28 cellular contexts compared by ENCODE assay signal in genomic region chr9:130862217-130862616, GRCh38. TPM values are rescaled to one million over a fixed set of nuclear protein-coding genes. Genes with fewer than 3 reads are reported as not detected.
A peak's percentile ranks its signal among the peaks of the same experiment; 100 is the strongest.
DNase-seq lines count a peak whose midpoint lies in the region; ATAC-seq and TF ChIP-seq lines count a peak whose summit lies in the region.
"Had no signal": no experiment of that assay in that cellular context is flagged by ENCODE, and none has a peak within 500 bp of the region (broad histone marks: within the 10 kb centered on the region; RNA-seq: fewer than 3 reads in every experiment).

No MANE protein-coding gene starts in this region.

- peaks cover 51% of the 10 kb centered on the region for H3K79me2 ChIP-seq in smooth muscle cell (ENCODE audit: low read depth)

- H2BK12ac ChIP-seq in mesenchymal stem cell (ENCODE audit: low read length in 2 of 2), result no peak overlapping the region

- ATAC-seq in GM21786 (IDR thresholded peaks at IDR 0.05; ENCODE audit: unreplicated experiment) (no peak), GM21447 (IDR thresholded peaks at IDR 0.05; ENCODE audit: unreplicated experiment) (no peak)
- ATAC-seq: A549; activated T-cell treated with anti-CD3 and anti-CD28 coated beads, Interleukin-2, amount 50 U/mL, for 72 hours; HepG2; naive thymus-derived CD8-positive, alpha-beta T cell; stimulated activated naive B cell treated with anti-CD40 and anti-IgM and Interleukin-4, amounts not matched to agents 10 μg/mL and 1 μg/mL and 100 μg/mL, for 72 hours had no signal

- peaks cover 31% of the 10 kb centered on the region for H3K4me1 Mint-ChIP-seq in mesothelial cell of epicardium

- WGBS in mesenchymal stem cell, result 94% methylated on average over 8 of the region's 8 CpGs
- WGBS in smooth muscle cell (ENCODE audit: low lambda C conversion rate), result 98% methylated on average over 8 of the region's 8 CpGs

- H3K9ac ChIP-seq in adipocyte (ENCODE audit: low read length) (peak overlapping the region; percentile 7), mesenchymal stem cell (ENCODE audit: low read length) (peak overlapping the region; percentile 86), smooth muscle cell (ENCODE audit: low read depth) (no peak overlapping the region)
- H3K9ac ChIP-seq: parathyroid adenoma had no signal

- no peak for TF ChIP-seq CTCF in A673 (conservative IDR thresholded peaks at IDR 0.05; ENCODE audit: low read depth, low read length)
- TF ChIP-seq CTCF in smooth muscle cell (IDR thresholded peaks at IDR 0.05; ENCODE audit: borderline replicate concordance, insufficient read depth, poor library complexity, severe bottlenecking), result no peak
- no peak for TF ChIP-seq CTCF in mesothelial cell of epicardium (IDR thresholded peaks at IDR 0.05; ENCODE audit: unreplicated experiment)

- no peak overlapping the region for H2BK5ac ChIP-seq in mesenchymal stem cell (ENCODE audit: low read depth, low read length, poor library complexity, severe bottlenecking)

- H3K4me3 Mint-ChIP-seq in mesothelial cell of epicardium, result no peak overlapping the region
- H3K4me3 Mint-ChIP-seq: activated T-cell treated with anti-CD3 and anti-CD28 coated beads, Interleukin-2, amount 50 U/mL, for 72 hours; memory B cell; naive thymus-derived CD8-positive, alpha-beta T cell; stimulated activated naive B cell treated with anti-CD40 and anti-IgM and Interleukin-4, amounts not matched to agents 10 μg/mL and 1 μg/mL and 100 μg/mL, for 72 hours had no signal

- no peak for DNase-seq in A673 (ENCODE audit: low spot score)
- no peak for DNase-seq in adipocyte (ENCODE audit: low read depth)
- DNase-seq in mesenchymal stem cell, result no peak
- no peak for DNase-seq in smooth muscle cell (lab: John Stamatoyannopoulos, UW; ENCODE audit: unreplicated experiment)
- DNase-seq in mesothelial cell of epicardium (ENCODE audit: low spot score in 2 of 2, unreplicated experiment in 2 of 2), result no peak
- no peak for DNase-seq in activated CD8-positive, alpha-beta memory T cell treated with anti-CD3 and anti-CD28 coated beads for 24 hours
- DNase-seq: activated naive CD4-positive, alpha-beta T cell treated with anti-CD3 and anti-CD28 coated beads, Interleukin-2, amount 50 U/mL, for 16 hours; activated T-cell treated with anti-CD3 and anti-CD28 coated beads, Interleukin-2, amount 50 U/mL, for 72 hours; anterior cingulate cortex; C1 segment of cervical spinal cord; naive thymus-derived CD8-positive, alpha-beta T cell; NCI-H1105; NCI-H2081 treated with DMSO at 0.1 percent for 48 hours; NCI-H446; SHP77; stimulated activated naive B cell treated with anti-CD40 and anti-IgM and Interleukin-4, amounts not matched to agents 10 μg/mL and 1 μg/mL and 100 μg/mL, for 72 hours; SW 1271 had no signal

- no peak overlapping the region for H4K91ac ChIP-seq in mesenchymal stem cell (ENCODE audit: low read length)

- no peak overlapping the region for H3K14ac ChIP-seq in mesenchymal stem cell (ENCODE audit: low read length in 2 of 2)

- H4K8ac ChIP-seq in mesenchymal stem cell (ENCODE audit: low read length), result no peak overlapping the region

- peaks cover 96% of the 10 kb centered on the region for H4K20me1 ChIP-seq in smooth muscle cell (ENCODE audit: low read depth)

- no peak overlapping the region for H3K4ac ChIP-seq in mesenchymal stem cell (ENCODE audit: low read depth in 1 of 2, low read length in 2 of 2)

- H2AFZ ChIP-seq in mesenchymal stem cell (ENCODE audit: low read depth, low read length) (no peak overlapping the region), smooth muscle cell (ENCODE audit: low read depth) (no peak overlapping the region)
- H2AFZ ChIP-seq: parathyroid adenoma had no signal

- H3K4me1 ChIP-seq in A673 (ENCODE audit: insufficient read depth, low read length, poor library complexity, severe bottlenecking), result peaks cover 10% of the 10 kb centered on the region
- H3K4me1 ChIP-seq in adipocyte (ENCODE audit: control insufficient read depth, insufficient read depth, low read length), result peaks cover 72% of the 10 kb centered on the region
- peaks cover 38% of the 10 kb centered on the region for H3K4me1 ChIP-seq in mesenchymal stem cell (ENCODE audit: control insufficient read depth, insufficient read depth, low read depth, low read length)
- peaks cover 14% of the 10 kb centered on the region for H3K4me1 ChIP-seq in smooth muscle cell (ENCODE audit: low read depth)
- H3K4me1 ChIP-seq: parathyroid adenoma had no signal

- peak overlapping the region; percentile 19 for H2AK5ac ChIP-seq in mesenchymal stem cell (ENCODE audit: low read length, severe bottlenecking)

- H3K27me3 Mint-ChIP-seq in mesothelial cell of epicardium (ENCODE audit: low read depth), result no peaks in the 10 kb centered on the region
- H3K27me3 Mint-ChIP-seq: memory B cell; naive thymus-derived CD8-positive, alpha-beta T cell; stimulated activated naive B cell treated with anti-CD40 and anti-IgM and Interleukin-4, amounts not matched to agents 10 μg/mL and 1 μg/mL and 100 μg/mL, for 72 hours had no signal

- no peaks in the 10 kb centered on the region for H3K79me1 ChIP-seq in mesenchymal stem cell (replicated peaks; ENCODE audit: low read length, poor library complexity, severe bottlenecking)

- H3K27ac Mint-ChIP-seq in mesothelial cell of epicardium, result no peak overlapping the region
- H3K27ac Mint-ChIP-seq: activated T-cell treated with anti-CD3 and anti-CD28 coated beads, Interleukin-2, amount 50 U/mL, for 72 hours; memory B cell; stimulated activated naive B cell treated with anti-CD40 and anti-IgM and Interleukin-4, amounts not matched to agents 10 μg/mL and 1 μg/mL and 100 μg/mL, for 72 hours had no signal

- intact Hi-C loops in A673 (cut with micrococcal nuclease; ENCODE audit: unreplicated experiment), result loop anchor here (2.0 kb wide), 2 partner anchors 91 to 155 kb away; no protein-coding TSS in a partner anchor

- H3K27me3 ChIP-seq in A673 (replicated peaks; ENCODE audit: insufficient read depth, low read depth, low read length, poor library complexity) (no peaks in the 10 kb centered on the region), adipocyte (replicated peaks; ENCODE audit: control insufficient read depth, insufficient read depth, low read length) (no peaks in the 10 kb centered on the region), mesenchymal stem cell (ENCODE audit: control insufficient read depth in 1 of 2, insufficient read depth in 1 of 2, low read length in 2 of 2) (no peaks in the 10 kb centered on the region), smooth muscle cell (ENCODE audit: low read depth) (no peaks in the 10 kb centered on the region)

- BruUV-seq in A673 (replicated peaks; lab: Mats Ljungman, UMichigan), result no TSS peak

- H3K4me2 ChIP-seq in mesenchymal stem cell (ENCODE audit: low read length, poor library complexity, severe bottlenecking) (no peak overlapping the region), smooth muscle cell (no peak overlapping the region)
- H3K4me2 ChIP-seq: A549 had no signal

- H3K23ac ChIP-seq in mesenchymal stem cell (ENCODE audit: low read length in 2 of 2), result no peak overlapping the region

- H2BK120ac ChIP-seq in mesenchymal stem cell (ENCODE audit: low read depth, low read length), result no peak overlapping the region

- CTCF ChIA-PET in A673 (lab: Charles Lee), result no interaction called here

- H3K4me3 ChIP-seq in A673 (ENCODE audit: low read depth, low read length, poor library complexity, severe bottlenecking), result no peak overlapping the region
- no peak overlapping the region for H3K4me3 ChIP-seq in adipocyte (ENCODE audit: low read length)
- H3K4me3 ChIP-seq in mesenchymal stem cell (ENCODE audit: insufficient read depth in 1 of 2, low read depth in 1 of 2, low read length in 2 of 2), result no peak overlapping the region
- H3K4me3 ChIP-seq in smooth muscle cell, result no peak overlapping the region
- H3K4me3 ChIP-seq: A549, skin epidermis had no signal

- POLR2A ChIA-PET in A673 (lab: Charles Lee; ENCODE audit: low non-redundant PET), result no interaction called here

- H3K36me3 Mint-ChIP-seq in mesothelial cell of epicardium, result peaks cover 16% of the 10 kb centered on the region

- H3K18ac ChIP-seq in mesenchymal stem cell (ENCODE audit: low read depth in 1 of 2, low read length in 2 of 2), result no peak overlapping the region

- H3K27ac ChIP-seq in A673 (ENCODE audit: low read depth, low read length, poor library complexity, severe bottlenecking) (peak overlapping the region; percentile 6), mesenchymal stem cell (ENCODE audit: low read length, poor library complexity, severe bottlenecking) (peak overlapping the region; percentile 2), smooth muscle cell (ENCODE audit: low read depth) (peak overlapping the region; percentile 85)
- H3K27ac ChIP-seq: A549, epithelial cell of prostate, HL-60, parathyroid adenoma had no signal

- no peak overlapping the region for H2BK15ac ChIP-seq in mesenchymal stem cell (ENCODE audit: low read depth, poor library complexity, severe bottlenecking)

- peaks cover 54% of the 10 kb centered on the region for H3K36me3 ChIP-seq in A673 (ENCODE audit: insufficient read depth, low read length, poor library complexity, severe bottlenecking)
- peaks cover 39% of the 10 kb centered on the region for H3K36me3 ChIP-seq in adipocyte (ENCODE audit: control insufficient read depth, insufficient read depth, low read length, severe bottlenecking)
- H3K36me3 ChIP-seq in mesenchymal stem cell (ENCODE audit: control insufficient read depth in 1 of 2, insufficient read depth in 2 of 2, low read depth in 1 of 2, low read length in 2 of 2), result peaks cover 32 to 86% of the 10 kb centered on the region in 2 experiments
- peaks cover 3% of the 10 kb centered on the region for H3K36me3 ChIP-seq in smooth muscle cell (ENCODE audit: low read depth)

- H3F3A ChIP-seq in smooth muscle cell (ENCODE audit: low read depth), result peaks cover 33% of the 10 kb centered on the region

- H3K9me3 ChIP-seq in A673 (ENCODE audit: low read depth, low read length, poor library complexity, severe bottlenecking), result no peaks in the 10 kb centered on the region
- no peaks in the 10 kb centered on the region for H3K9me3 ChIP-seq in adipocyte (ENCODE audit: control insufficient read depth, low read length)
- no peaks in the 10 kb centered on the region for H3K9me3 ChIP-seq in mesenchymal stem cell (ENCODE audit: control insufficient read depth, low read length)
- no peaks in the 10 kb centered on the region for H3K9me3 ChIP-seq in smooth muscle cell (replicated peaks; ENCODE audit: low read depth)
- H3K9me3 ChIP-seq: A549 had no signal

- H3K9me3 Mint-ChIP-seq in mesothelial cell of epicardium, result no peaks in the 10 kb centered on the region
- H3K9me3 Mint-ChIP-seq: activated T-cell treated with anti-CD3 and anti-CD28 coated beads, Interleukin-2, amount 50 U/mL, for 72 hours; memory B cell; naive thymus-derived CD8-positive, alpha-beta T cell; stimulated activated naive B cell treated with anti-CD40 and anti-IgM and Interleukin-4, amounts not matched to agents 10 μg/mL and 1 μg/mL and 100 μg/mL, for 72 hours had no signal

RNA-seq across cellular contexts. Expression of gene ABL1, which starts 27.2 kb away (rescaled TPM):
- 78.6 and 81.3 TPM in 2 replicates for total RNA-seq in A673 (2021)
- polyA plus RNA-seq in mesenchymal stem cell (2013, experiment 1 of 2), result 49.4 TPM
- 49.9 TPM for polyA plus RNA-seq in mesenchymal stem cell (2013, experiment 2 of 2)
- total RNA-seq in smooth muscle cell, result 38.2 TPM in 2 replicates
- 50.6 and 51.0 TPM in 2 replicates for polyA plus RNA-seq in smooth muscle cell
- total RNA-seq in mesothelial cell of epicardium, result 112 to 118 TPM (median 117 TPM) in 3 replicates

RNA-seq across cellular contexts. Expression of gene QRFP, which starts 34.4 kb away (rescaled TPM):
- not detected in 2 replicates for total RNA-seq in A673 (2021)
- polyA plus RNA-seq in mesenchymal stem cell (2013, experiment 1 of 2), result not detected
- not detected for polyA plus RNA-seq in mesenchymal stem cell (2013, experiment 2 of 2)
- total RNA-seq in smooth muscle cell, result not detected in 2 replicates
- polyA plus RNA-seq in smooth muscle cell, result 0.15 and 0.24 TPM in 2 replicates
- total RNA-seq in mesothelial cell of epicardium, result not detected in 3 replicates
- total RNA-seq: activated T-cell treated with anti-CD3 and anti-CD28 coated beads, Interleukin-2, amount 50 U/mL, for 72 hours; HepG2; naive thymus-derived CD8-positive, alpha-beta T cell; ureter had no signal
- polyA plus RNA-seq: A549; HepG2; keratinocyte; naive thymus-derived CD8-positive, alpha-beta T cell had no signal

Comparison
In these comparisons a context has a peak if more than half of its experiments do, and no peak if none do; other contexts are left out.
1. H3K27ac ChIP-seq: peak in every context shown above with its lines; median percentile 85 in smooth muscle cell; 6 in A673; 2 in mesenchymal stem cell.